1 cellular context compared by ENCODE assay signal in the genomic region with DNA sequence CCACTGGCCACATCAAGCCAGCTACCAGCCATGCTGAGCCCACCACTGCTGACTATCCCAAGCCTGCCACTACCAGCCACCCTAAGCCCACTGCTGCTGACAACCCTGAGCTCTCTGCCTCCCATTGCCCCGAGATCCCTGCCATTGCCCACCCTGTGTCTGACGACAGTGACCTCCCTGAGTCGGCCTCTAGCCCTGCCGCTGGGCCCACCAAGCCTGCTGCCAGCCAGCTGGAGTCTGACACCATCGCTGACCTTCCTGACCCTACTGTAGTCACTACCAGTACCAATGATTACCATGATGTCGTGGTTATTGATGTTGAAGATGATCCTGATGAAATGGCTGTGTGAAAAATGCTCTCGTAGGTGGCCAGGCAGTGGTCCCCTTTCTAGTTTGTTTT.
TF ChIP-seq lines count a peak whose summit lies in the region.

No MANE protein-coding gene starts in this region.

TF ChIP-seq in H1, 55 proteins besides CTCF, POLR2A, EP300 and RAD21:
- TF ChIP-seq KDM5A (IDR thresholded peaks at IDR 0.05; ENCODE audit: low read length): no peak
- no peak for TF ChIP-seq CBX8 (IDR thresholded peaks at IDR 0.05; ENCODE audit: borderline replicate concordance, low read depth, low read length)
- TF ChIP-seq SIX5 (IDR thresholded peaks at IDR 0.05; ENCODE audit: low read depth, low read length): no peak
- TF ChIP-seq KDM4A (IDR thresholded peaks at IDR 0.05; ENCODE audit: low read depth, low read length, severe bottlenecking): no peak
- no peak for TF ChIP-seq SP2 (IDR thresholded peaks at IDR 0.05; ENCODE audit: low read length)
- TF ChIP-seq YY1 (IDR thresholded peaks at IDR 0.05; ENCODE audit: low read depth, low read length): no peak
- TF ChIP-seq SIN3A (conservative IDR thresholded peaks at IDR 0.05 in 1 of 2, IDR thresholded peaks at IDR 0.05 in 1 of 2; ENCODE audit: low read depth in 1 of 2, low read length in 2 of 2): no peak
- TF ChIP-seq PHF8 (conservative IDR thresholded peaks at IDR 0.05; ENCODE audit: low read depth, low read length): no peak
- TF ChIP-seq TCF12 (IDR thresholded peaks at IDR 0.05; ENCODE audit: low read depth, low read length): no peak
TF ChIP-seq in H1: peak in this region for 0.
